ENCODE assay signal across 2 cellular contexts in the genomic region with DNA sequence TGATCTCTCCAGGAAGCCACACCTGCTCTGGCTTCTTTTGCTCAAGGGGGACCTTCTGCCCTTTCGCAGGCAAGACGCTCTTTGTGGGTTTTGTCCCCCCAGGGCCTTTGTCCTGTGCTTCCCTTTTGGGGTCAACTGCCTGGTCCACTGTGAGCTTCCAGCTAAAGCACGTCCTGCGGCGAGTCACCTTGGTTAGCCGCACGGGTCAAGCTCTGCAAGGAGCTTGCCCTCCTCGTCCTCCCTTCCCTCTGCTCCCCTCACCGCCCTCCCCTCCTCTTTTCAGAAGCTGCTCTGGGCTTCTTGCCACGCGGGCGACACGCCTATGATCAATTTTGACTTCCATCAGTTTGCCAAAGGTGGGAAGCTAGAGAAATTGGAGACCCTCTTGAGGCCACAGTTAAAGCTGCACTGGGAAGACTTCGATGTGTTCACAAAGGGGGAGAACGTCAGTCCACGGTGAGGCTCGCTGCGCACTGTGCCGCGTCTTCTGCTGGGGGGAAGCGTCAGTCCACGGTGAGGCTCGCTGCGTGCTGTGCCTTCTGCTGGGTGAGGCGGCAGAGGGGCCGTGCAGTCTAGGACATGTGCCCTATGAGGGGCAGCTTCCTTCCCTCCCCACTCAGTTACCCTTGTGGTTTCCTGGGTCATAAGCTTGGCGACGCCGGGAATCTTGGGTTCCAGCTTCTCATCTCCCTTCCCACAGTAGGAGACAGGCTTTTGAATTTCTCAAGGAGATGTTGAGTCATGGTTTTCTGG.
A peak's percentile ranks its signal among the peaks of the same experiment; 100 is the strongest.
TF ChIP-seq lines count a peak whose summit lies in the region.

No MANE protein-coding gene starts in this region.

TF ChIP-seq in HepG2, 621 proteins besides CTCF, POLR2A, EP300 and RAD21:
- TF ChIP-seq, protein P1, sequence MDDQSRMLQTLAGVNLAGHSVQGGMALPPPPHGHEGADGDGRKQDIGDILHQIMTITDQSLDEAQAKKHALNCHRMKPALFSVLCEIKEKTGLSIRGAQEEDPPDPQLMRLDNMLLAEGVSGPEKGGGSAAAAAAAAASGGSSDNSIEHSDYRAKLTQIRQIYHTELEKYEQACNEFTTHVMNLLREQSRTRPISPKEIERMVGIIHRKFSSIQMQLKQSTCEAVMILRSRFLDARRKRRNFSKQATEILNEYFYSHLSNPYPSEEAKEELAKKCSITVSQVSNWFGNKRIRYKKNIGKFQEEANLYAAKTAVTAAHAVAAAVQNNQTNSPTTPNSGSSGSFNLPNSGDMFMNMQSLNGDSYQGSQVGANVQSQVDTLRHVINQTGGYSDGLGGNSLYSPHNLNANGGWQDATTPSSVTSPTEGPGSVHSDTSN (CRISPR knock-in tag; IDR thresholded peaks at IDR 0.05; ENCODE audit: borderline replicate concordance) = no peak
- TF ChIP-seq, protein P2, sequence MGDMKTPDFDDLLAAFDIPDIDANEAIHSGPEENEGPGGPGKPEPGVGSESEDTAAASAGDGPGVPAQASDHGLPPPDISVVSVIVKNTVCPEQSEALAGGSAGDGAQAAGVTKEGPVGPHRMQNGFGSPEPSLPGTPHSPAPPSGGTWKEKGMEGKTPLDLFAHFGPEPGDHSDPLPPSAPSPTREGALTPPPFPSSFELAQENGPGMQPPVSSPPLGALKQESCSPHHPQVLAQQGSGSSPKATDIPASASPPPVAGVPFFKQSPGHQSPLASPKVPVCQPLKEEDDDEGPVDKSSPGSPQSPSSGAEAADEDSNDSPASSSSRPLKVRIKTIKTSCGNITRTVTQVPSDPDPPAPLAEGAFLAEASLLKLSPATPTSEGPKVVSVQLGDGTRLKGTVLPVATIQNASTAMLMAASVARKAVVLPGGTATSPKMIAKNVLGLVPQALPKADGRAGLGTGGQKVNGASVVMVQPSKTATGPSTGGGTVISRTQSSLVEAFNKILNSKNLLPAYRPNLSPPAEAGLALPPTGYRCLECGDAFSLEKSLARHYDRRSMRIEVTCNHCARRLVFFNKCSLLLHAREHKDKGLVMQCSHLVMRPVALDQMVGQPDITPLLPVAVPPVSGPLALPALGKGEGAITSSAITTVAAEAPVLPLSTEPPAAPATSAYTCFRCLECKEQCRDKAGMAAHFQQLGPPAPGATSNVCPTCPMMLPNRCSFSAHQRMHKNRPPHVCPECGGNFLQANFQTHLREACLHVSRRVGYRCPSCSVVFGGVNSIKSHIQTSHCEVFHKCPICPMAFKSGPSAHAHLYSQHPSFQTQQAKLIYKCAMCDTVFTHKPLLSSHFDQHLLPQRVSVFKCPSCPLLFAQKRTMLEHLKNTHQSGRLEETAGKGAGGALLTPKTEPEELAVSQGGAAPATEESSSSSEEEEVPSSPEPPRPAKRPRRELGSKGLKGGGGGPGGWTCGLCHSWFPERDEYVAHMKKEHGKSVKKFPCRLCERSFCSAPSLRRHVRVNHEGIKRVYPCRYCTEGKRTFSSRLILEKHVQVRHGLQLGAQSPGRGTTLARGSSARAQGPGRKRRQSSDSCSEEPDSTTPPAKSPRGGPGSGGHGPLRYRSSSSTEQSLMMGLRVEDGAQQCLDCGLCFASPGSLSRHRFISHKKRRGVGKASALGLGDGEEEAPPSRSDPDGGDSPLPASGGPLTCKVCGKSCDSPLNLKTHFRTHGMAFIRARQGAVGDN (CRISPR knock-in tag; IDR thresholded peaks at IDR 0.05) = 0 out of 2 replicates have a peak, but pooled peaks have one; percentile 15
- TF ChIP-seq SNAI1 (CRISPR knock-in tag; IDR thresholded peaks at IDR 0.05; ENCODE audit: borderline replicate concordance) (no peak), POLR2G (IDR thresholded peaks at IDR 0.05; ENCODE audit: low read depth, low read length) (0 out of 2 replicates have a peak, but pooled peaks have one; percentile 27), ZKSCAN8 (CRISPR knock-in tag; IDR thresholded peaks at IDR 0.05; ENCODE audit: borderline replicate concordance) (no peak)
TF ChIP-seq in HepG2: peak in this region for 2.

TF ChIP-seq in SK-N-SH, 30 proteins besides CTCF, POLR2A, EP300 and RAD21:
- TF ChIP-seq CHD2 (IDR thresholded peaks at IDR 0.05; ENCODE audit: low read length, partially characterized antibody) (no peak), GATA2 (CRISPR knock-in tag; IDR thresholded peaks at IDR 0.05) (no peak), POLR2AphosphoS5 (IDR thresholded peaks at IDR 0.05; ENCODE audit: low read depth, low read length) (no peak), MXI1 (IDR thresholded peaks at IDR 0.05; ENCODE audit: low read depth, low read length) (no peak), NFIC (IDR thresholded peaks at IDR 0.05; ENCODE audit: borderline replicate concordance) (no peak), FOSL2 (IDR thresholded peaks at IDR 0.05; ENCODE audit: borderline replicate concordance, low read depth) (no peak)
- TF ChIP-seq, protein P3, sequence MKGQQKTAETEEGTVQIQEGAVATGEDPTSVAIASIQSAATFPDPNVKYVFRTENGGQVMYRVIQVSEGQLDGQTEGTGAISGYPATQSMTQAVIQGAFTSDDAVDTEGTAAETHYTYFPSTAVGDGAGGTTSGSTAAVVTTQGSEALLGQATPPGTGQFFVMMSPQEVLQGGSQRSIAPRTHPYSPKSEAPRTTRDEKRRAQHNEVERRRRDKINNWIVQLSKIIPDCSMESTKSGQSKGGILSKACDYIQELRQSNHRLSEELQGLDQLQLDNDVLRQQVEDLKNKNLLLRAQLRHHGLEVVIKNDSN (IDR thresholded peaks at IDR 0.05; ENCODE audit: borderline replicate concordance, low read depth) = no peak
TF ChIP-seq in SK-N-SH: peak in this region for 0.
